21 cellular contexts compared by ENCODE assay signal in genomic region chr3:193794002-193794835, GRCh38.
DNase-seq lines count a peak whose midpoint lies in the region; ATAC-seq, FAIRE-seq and TF ChIP-seq lines count a peak whose summit lies in the region.
"Had no signal": no experiment of that assay in that cellular context is flagged by ENCODE, and none has a peak within 500 bp of the region (broad histone marks: within the 10 kb centered on the region; RNA-seq: fewer than 3 reads in every experiment).

No MANE protein-coding gene starts in this region.

- ATAC-seq in right cardiac atrium (peak; percentile 70 to 84), K562 (peak; percentile 90), upper lobe of right lung (peak; percentile 19), HG03342 (IDR thresholded peaks at IDR 0.05; ENCODE audit: unreplicated experiment) (no peak)
- ATAC-seq: activated naive CD4-positive, alpha-beta T cell treated with anti-CD3 and anti-CD28 coated beads, Interleukin-2, amount 50 U/mL, for 72 hours; natural killer cell had no signal

- H3K79me2 ChIP-seq in K562 (ENCODE audit: control insufficient read depth, insufficient read depth, low read length) = no peaks in the 10 kb centered on the region
- H3K79me2 ChIP-seq: parathyroid adenoma had no signal

- TF ChIP-seq EP300 in K562 (IDR thresholded peaks at IDR 0.05; ENCODE audit: low read length) = peak; percentile 88

- POLR2A ChIA-PET in K562 (lab: Yijun Ruan, JAX) = interaction anchor here (0.9 to 2.7 kb wide), 6 partner anchors 9 to 345 kb away, joined by 3 to 21 read pairs (median 4); partner anchors contain the start of gene HES1
- POLR2A ChIA-PET in RWPE1 (lab: Yijun Ruan, JAX; ENCODE audit: low non-redundant PET) = no interaction called here

- H3K4me2 ChIP-seq in K562 (ENCODE audit: insufficient read depth, low read length) = peak overlapping the region; percentile 40; the same call in 1 of the 2 replicates

- 38% methylated on average over 11 of the region's 11 CpGs for WGBS in right cardiac atrium
- 7% methylated on average over 11 of the region's 11 CpGs for WGBS in K562 (ENCODE audit: insufficient coverage, low coverage, missing lambda C conversion rate)

- no peaks in the 10 kb centered on the region for H4K20me1 ChIP-seq in K562 (replicated peaks; ENCODE audit: control insufficient read depth, insufficient read depth, low read length)

- FAIRE-seq in K562 (lab: Jason Lieb, UNC) = peak; percentile 77
- FAIRE-seq: TTC549 had no signal

- CTCF ChIA-PET in K562 (lab: Yijun Ruan, JAX; ENCODE audit: low intra/inter-chr PET ratio) (interaction anchor here (0.5 kb wide), 1 partner anchor 346 kb away, joined by 4 read pairs; no protein-coding TSS in a partner anchor), RWPE1 (lab: Yijun Ruan, JAX) (interaction anchor here (0.5 to 0.6 kb wide), 2 partner anchors 17 to 550 kb away, joined by 3 to 4 read pairs; no protein-coding TSS in a partner anchor)

- no peak overlapping the region for H3K27ac ChIP-seq in right cardiac atrium (ENCODE audit: low read length)
- no peak overlapping the region for H3K27ac ChIP-seq in left ventricle myocardium inferior (replicated peaks)
- peak overlapping the region; percentile 55; the same call in 1 of the 3 replicates for H3K27ac ChIP-seq in K562 (ENCODE audit: extremely low read depth, low read depth, low read length)
- H3K27ac ChIP-seq in upper lobe of right lung = no peak overlapping the region
- no peak overlapping the region for H3K27ac ChIP-seq in RWPE1
- H3K27ac ChIP-seq: parathyroid adenoma, uterus had no signal

- no peaks in the 10 kb centered on the region for H3K9me3 ChIP-seq in right cardiac atrium (ENCODE audit: control insufficient read depth, low read length)
- no peaks in the 10 kb centered on the region for H3K9me3 ChIP-seq in left ventricle myocardium inferior (replicated peaks)
- H3K9me3 ChIP-seq in K562 (replicated peaks; ENCODE audit: control insufficient read depth, insufficient read depth, low read depth, low read length) = no peaks in the 10 kb centered on the region
- no peaks in the 10 kb centered on the region for H3K9me3 ChIP-seq in upper lobe of right lung
- H3K9me3 ChIP-seq: uterus had no signal

- H3K27me3 ChIP-seq in right cardiac atrium (ENCODE audit: control insufficient read depth, insufficient read depth) (no peaks in the 10 kb centered on the region), left ventricle myocardium inferior (ENCODE audit: low read depth) (peaks cover 62% of the 10 kb centered on the region), K562 (ENCODE audit: control insufficient read depth in 2 of 2, insufficient read depth in 2 of 2, low read length in 2 of 2) (no peaks in the 10 kb centered on the region), upper lobe of right lung (no peaks in the 10 kb centered on the region)
- H3K27me3 ChIP-seq: uterus had no signal

- BruUV-seq in K562 (replicated peaks; lab: Mats Ljungman, UMichigan) = TSS peak; percentile 79

- H3K4me1 ChIP-seq in right cardiac atrium (ENCODE audit: control insufficient read depth, insufficient read depth, low read length) (peaks cover 3% of the 10 kb centered on the region), left ventricle myocardium inferior (peaks cover 14% of the 10 kb centered on the region), K562 (replicated peaks in 1 of 2; ENCODE audit: control insufficient read depth in 2 of 2, insufficient read depth in 2 of 2, low read length in 2 of 2) (peaks cover 3 to 23% of the 10 kb centered on the region in 2 experiments; a peak in 3 of 5 replicates), upper lobe of right lung (peaks cover 16% of the 10 kb centered on the region)
- H3K4me1 ChIP-seq: uterus had no signal

- no peak for TF ChIP-seq POLR2A in K562 (conservative IDR thresholded peaks at IDR 0.05)

- in situ Hi-C loops in K562 (cut with MboI) = no loop called here

- intact Hi-C loops in right cardiac atrium (cut with DNase I) (loop anchor here in 1 of 4 donors (10.0 kb wide), 1 partner anchor 171 kb away; no protein-coding TSS in a partner anchor), left ventricle myocardium inferior (cut with micrococcal nuclease) (no loop called here), K562 (cut with micrococcal nuclease) (loop anchor here (2.0 to 5.0 kb wide), 2 partner anchors 117 to 133 kb away; no protein-coding TSS in a partner anchor), upper lobe of right lung (cut with DNase I) (no loop called here)

- H3K4me3 ChIP-seq in right cardiac atrium (ENCODE audit: low read length) (no peak overlapping the region), left ventricle myocardium inferior (no peak overlapping the region), K562 (no peak overlapping the region), upper lobe of right lung (no peak overlapping the region)
- H3K4me3 ChIP-seq: uterus had no signal

- TF ChIP-seq CTCF in left ventricle myocardium inferior (IDR thresholded peaks at IDR 0.05; ENCODE audit: borderline replicate concordance) (no peak), K562 (IDR thresholded peaks at IDR 0.05 in 2 of 3, conservative IDR thresholded peaks at IDR 0.05 in 1 of 3; ENCODE audit: insufficient read depth in 2 of 3, low read depth in 1 of 3, low read length in 3 of 3) (peak in 2 of 3 experiments; percentile 34 to 42; a peak in 3 of 6 replicates), upper lobe of right lung (IDR thresholded peaks at IDR 0.05) (no peak), RWPE1 (conservative IDR thresholded peaks at IDR 0.05; ENCODE audit: low read depth) (no peak)

- H3K9ac ChIP-seq in K562 (ENCODE audit: insufficient read depth in 1 of 2, low read depth in 2 of 2, low read length in 2 of 2) = peak overlapping the region in 1 of 2 experiments; percentile 39; a peak in 2 of 4 replicates
- H3K9ac ChIP-seq: parathyroid adenoma had no signal

- peak in 2 of 3 donors; percentile 37 to 68 for DNase-seq in right cardiac atrium
- DNase-seq in left ventricle myocardium inferior = no peak
- peak; percentile 49 to 83 (median 62) for DNase-seq in K562 (ENCODE audit: extremely low read depth in 1 of 4, low spot score in 3 of 4)
- DNase-seq in islet precursor cell = peak; percentile 73
- DNase-seq in upper lobe of right lung = no peak
- no peak for DNase-seq in medulla oblongata (ENCODE audit: extremely low spot score)
- DNase-seq in RWPE1 (ENCODE audit: low spot score) = no peak
- DNase-seq: activated CD4-positive, alpha-beta T cell treated with anti-CD3 and anti-CD28 coated beads, Interleukin-2, amount 10 ng/mL, durations not matched to agents 24 days and 14 days; effector memory CD4-positive, alpha-beta T cell; H7; MM.1S; natural killer cell; NCI-H1694 treated with DMSO at 0.1 percent for 48 hours; NCI-H748 treated with DMSO at 0.1 percent for 48 hours; stimulated activated CD4-positive, alpha-beta T cell treated with anti-CD3 and anti-CD28 coated beads, Interleukin-1b, Interleukin-23, amount 100 ng/mL, for 48 hours; substantia nigra; uterus had no signal

- peak overlapping the region; percentile 83 for H2AFZ ChIP-seq in K562 (ENCODE audit: low read depth, low read length)
- H2AFZ ChIP-seq: parathyroid adenoma had no signal

- H3K36me3 ChIP-seq in left ventricle myocardium inferior = no peaks in the 10 kb centered on the region
- H3K36me3 ChIP-seq in K562 (ENCODE audit: control insufficient read depth, insufficient read depth, low read length) = no peaks in the 10 kb centered on the region
- H3K36me3 ChIP-seq in upper lobe of right lung = no peaks in the 10 kb centered on the region
- H3K36me3 ChIP-seq: uterus had no signal

- TF ChIP-seq RAD21 in K562 (CRISPR knock-in tag; conservative IDR thresholded peaks at IDR 0.05 in 1 of 2, IDR thresholded peaks at IDR 0.05 in 1 of 2) = peak; percentile 33 to 61

- H3K9me1 ChIP-seq in K562 (ENCODE audit: control insufficient read depth, insufficient read depth, low read length) = no peaks in the 10 kb centered on the region

TF ChIP-seq in K562, 482 proteins besides CTCF, POLR2A, EP300 and RAD21 (continues in another document):
- TF ChIP-seq ATF3 (IDR thresholded peaks at IDR 0.05) (peak; percentile 90), ATF3 (CRISPR knock-in tag; conservative IDR thresholded peaks at IDR 0.05) (no peak), RCOR1 (IDR thresholded peaks at IDR 0.05; ENCODE audit: borderline replicate concordance in 1 of 2, low read depth in 2 of 2, low read length in 2 of 2) (peak in 1 of 2 experiments; percentile 91; a peak in 1 of 4 replicates), ID3 (CRISPR knock-in tag; IDR thresholded peaks at IDR 0.05) (no peak), ID3 (tag; IDR thresholded peaks at IDR 0.05) (peak; percentile 77), HDAC3 (IDR thresholded peaks at IDR 0.05; ENCODE audit: borderline replicate concordance, partially characterized antibody) (no peak), ZSCAN32 (CRISPR knock-in tag; IDR thresholded peaks at IDR 0.05) (0 out of 2 replicates have a peak, but pooled peaks have one; percentile 23), NR4A1 (CRISPR knock-in tag; IDR thresholded peaks at IDR 0.05) (no peak), NR4A1 (tag; IDR thresholded peaks at IDR 0.05) (peak; percentile 56; the same call in 1 of the 2 replicates), DDX20 (tag; IDR thresholded peaks at IDR 0.05; ENCODE audit: low read depth) (peak; percentile 63; the same call in 1 of the 2 replicates), TCF3 (CRISPR knock-in tag; IDR thresholded peaks at IDR 0.05) (peak; percentile 67), ATF1 (CRISPR knock-in tag; IDR thresholded peaks at IDR 0.05) (no peak), ATF1 (tag; IDR thresholded peaks at IDR 0.05) (peak; percentile 43), JUND (IDR thresholded peaks at IDR 0.05; ENCODE audit: borderline replicate concordance, low read depth, low read length) (peak; percentile 82), JUND (tag; IDR thresholded peaks at IDR 0.05; ENCODE audit: borderline replicate concordance, low read depth, low read length) (peak; percentile 81; the same call in 2 of the 3 replicates), BRD9 (IDR thresholded peaks at IDR 0.05; ENCODE audit: low read depth, partially characterized antibody) (peak; percentile 66), ZNF197 (CRISPR knock-in tag; IDR thresholded peaks at IDR 0.05; ENCODE audit: low read depth) (no peak; the same call in 1 of the 2 replicates)

Comparison
In these comparisons a context has a peak if more than half of its experiments do, and no peak if none do; other contexts are left out.
1. DNase-seq: peak in right cardiac atrium (2 of 3), K562 (4 of 4) and islet precursor cell (single experiment); none in left ventricle myocardium inferior (single experiment), upper lobe of right lung (single experiment), medulla oblongata (single experiment) and RWPE1 (single experiment).
2. CTCF ChIP-seq: peak in K562 (2 of 3); none in left ventricle myocardium inferior (single experiment), upper lobe of right lung (single experiment) and RWPE1 (single experiment).